ENCODE assay signal across 8 cellular contexts in genomic region chr7:34320926-34321609, GRCh38.
DNase-seq lines count a peak whose midpoint lies in the region; ATAC-seq and TF ChIP-seq lines count a peak whose summit lies in the region.

No MANE protein-coding gene starts in this region.

- no peaks in the 10 kb centered on the region for H3K9me3 ChIP-seq in testis

- H3K4me1 ChIP-seq in testis = no peaks in the 10 kb centered on the region

- ATAC-seq in GM21447 (IDR thresholded peaks at IDR 0.05; ENCODE audit: unreplicated experiment) = peak; percentile 92

- DNase-seq in DMS53 treated with DMSO at 0.1 percent for 48 hours (lab: John Stamatoyannopoulos, UW; ENCODE audit: unreplicated experiment) = peak; percentile 93
- peak; percentile 84 for DNase-seq in HPDE6-E6E7 (ENCODE audit: extremely low spot score)
- peak; percentile 40 for DNase-seq in NCI-H774 (lab: John Stamatoyannopoulos, UW)
- peak; percentile 2 for DNase-seq in activated CD8-positive, alpha-beta memory T cell treated with anti-CD3 and anti-CD28 coated beads, Interleukin-2, amount 50 U/mL, for 24 hours (ENCODE audit: extremely low read depth)
- peak; percentile 31 for DNase-seq in epithelial cell of prostate (ENCODE audit: low read depth, low spot score)
- DNase-seq in midbrain (lab: John Stamatoyannopoulos, UW) = peak; percentile 66
- DNase-seq in testis = peak; percentile 84

- intact Hi-C loops in testis (cut with DNase I; ENCODE audit: low total_unique reads) = no loop called here

- WGBS in testis, 2 donors = 22 to 25% methylated on average over 22 to 24 of the region's 24 CpGs

- peak overlapping the region; percentile 47 for H3K27ac ChIP-seq in epithelial cell of prostate
- no peak overlapping the region for H3K27ac ChIP-seq in testis

- no peak for TF ChIP-seq POLR2A in testis (IDR thresholded peaks at IDR 0.05)

- H3K36me3 ChIP-seq in testis (ENCODE audit: low read depth, missing control alignments) = no peaks in the 10 kb centered on the region

- peak; percentile 59 to 84 (median 71) for TF ChIP-seq CTCF in testis (IDR thresholded peaks at IDR 0.05)

- H3K27me3 ChIP-seq in testis = no peaks in the 10 kb centered on the region

- peak overlapping the region in 1 of 2 donors; percentile 27 for H3K4me3 ChIP-seq in testis

Comparison
In these comparisons a context has a peak if more than half of its experiments do, and no peak if none do; other contexts are left out.
1. DNase-seq: peak in every context shown above with its lines; median percentile 93 in DMS53 treated with DMSO at 0.1 percent for 48 hours; 84 in HPDE6-E6E7; 84 in testis; 66 in midbrain; 40 in NCI-H774; 31 in epithelial cell of prostate; 2 in activated CD8-positive, alpha-beta memory T cell treated with anti-CD3 and anti-CD28 coated beads, Interleukin-2, amount 50 U/mL, for 24 hours.